In the genomic region with DNA sequence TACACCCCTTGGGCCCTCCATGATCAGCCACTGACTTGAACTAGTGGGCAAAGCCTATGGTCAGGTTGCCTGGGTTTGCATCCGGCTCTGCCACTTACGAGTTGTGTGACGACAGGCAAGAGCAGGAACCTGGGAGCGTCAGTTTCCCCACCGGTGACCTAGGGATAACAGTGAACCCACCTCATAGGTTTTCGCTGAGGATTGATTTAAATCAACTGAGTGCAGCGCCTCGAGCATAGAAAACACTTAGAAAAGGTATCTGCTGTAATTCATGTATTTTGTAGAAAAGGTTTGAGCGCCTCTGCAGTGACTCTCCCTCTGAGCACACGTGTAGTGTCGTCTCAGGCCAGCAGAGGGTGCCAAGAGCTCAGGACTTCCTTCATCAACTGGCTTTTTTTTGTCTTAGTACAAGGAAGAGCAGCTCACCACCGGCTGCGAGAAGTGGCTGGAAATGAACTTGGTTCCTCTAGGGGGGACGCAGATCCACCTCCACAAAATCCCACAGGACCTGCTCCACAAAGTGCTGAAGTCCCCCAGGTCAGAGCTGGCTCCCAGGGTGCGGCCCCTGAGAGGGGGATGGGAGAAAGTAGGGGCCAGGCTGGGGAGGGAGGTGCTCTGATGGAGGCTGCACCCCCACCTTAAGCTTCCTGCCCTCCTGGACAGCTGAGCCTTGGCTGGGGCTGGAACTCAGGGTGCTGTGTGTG, we compare ENCODE assay signal across 1 cellular context.
TF ChIP-seq lines count a peak whose summit lies in the region.

No MANE protein-coding gene starts in this region.

TF ChIP-seq in HepG2, 621 proteins besides CTCF, POLR2A, EP300 and RAD21 (continued from another document):
- TF ChIP-seq, protein P1, sequence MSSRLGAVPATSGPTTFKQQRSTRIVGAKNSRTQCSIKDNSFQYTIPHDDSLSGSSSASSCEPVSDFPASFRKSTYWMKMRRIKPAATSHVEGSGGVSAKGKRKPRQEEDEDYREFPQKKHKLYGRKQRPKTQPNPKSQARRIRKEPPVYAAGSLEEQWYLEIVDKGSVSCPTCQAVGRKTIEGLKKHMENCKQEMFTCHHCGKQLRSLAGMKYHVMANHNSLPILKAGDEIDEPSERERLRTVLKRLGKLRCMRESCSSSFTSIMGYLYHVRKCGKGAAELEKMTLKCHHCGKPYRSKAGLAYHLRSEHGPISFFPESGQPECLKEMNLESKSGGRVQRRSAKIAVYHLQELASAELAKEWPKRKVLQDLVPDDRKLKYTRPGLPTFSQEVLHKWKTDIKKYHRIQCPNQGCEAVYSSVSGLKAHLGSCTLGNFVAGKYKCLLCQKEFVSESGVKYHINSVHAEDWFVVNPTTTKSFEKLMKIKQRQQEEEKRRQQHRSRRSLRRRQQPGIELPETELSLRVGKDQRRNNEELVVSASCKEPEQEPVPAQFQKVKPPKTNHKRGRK (CRISPR knock-in tag; IDR thresholded peaks at IDR 0.05) = no peak
- TF ChIP-seq HNF4A (CRISPR knock-in tag; IDR thresholded peaks at IDR 0.05) (0 out of 2 replicates have a peak, but pooled peaks have one; percentile 20), ETV5 (CRISPR knock-in tag; IDR thresholded peaks at IDR 0.05; ENCODE audit: borderline replicate concordance) (peak; percentile 16; the same call in 1 of the 2 replicates), KLF11 (CRISPR knock-in tag; IDR thresholded peaks at IDR 0.05) (no peak), SMC3 (IDR thresholded peaks at IDR 0.05; ENCODE audit: low read length) (peak; percentile 99)
- TF ChIP-seq, protein P2, sequence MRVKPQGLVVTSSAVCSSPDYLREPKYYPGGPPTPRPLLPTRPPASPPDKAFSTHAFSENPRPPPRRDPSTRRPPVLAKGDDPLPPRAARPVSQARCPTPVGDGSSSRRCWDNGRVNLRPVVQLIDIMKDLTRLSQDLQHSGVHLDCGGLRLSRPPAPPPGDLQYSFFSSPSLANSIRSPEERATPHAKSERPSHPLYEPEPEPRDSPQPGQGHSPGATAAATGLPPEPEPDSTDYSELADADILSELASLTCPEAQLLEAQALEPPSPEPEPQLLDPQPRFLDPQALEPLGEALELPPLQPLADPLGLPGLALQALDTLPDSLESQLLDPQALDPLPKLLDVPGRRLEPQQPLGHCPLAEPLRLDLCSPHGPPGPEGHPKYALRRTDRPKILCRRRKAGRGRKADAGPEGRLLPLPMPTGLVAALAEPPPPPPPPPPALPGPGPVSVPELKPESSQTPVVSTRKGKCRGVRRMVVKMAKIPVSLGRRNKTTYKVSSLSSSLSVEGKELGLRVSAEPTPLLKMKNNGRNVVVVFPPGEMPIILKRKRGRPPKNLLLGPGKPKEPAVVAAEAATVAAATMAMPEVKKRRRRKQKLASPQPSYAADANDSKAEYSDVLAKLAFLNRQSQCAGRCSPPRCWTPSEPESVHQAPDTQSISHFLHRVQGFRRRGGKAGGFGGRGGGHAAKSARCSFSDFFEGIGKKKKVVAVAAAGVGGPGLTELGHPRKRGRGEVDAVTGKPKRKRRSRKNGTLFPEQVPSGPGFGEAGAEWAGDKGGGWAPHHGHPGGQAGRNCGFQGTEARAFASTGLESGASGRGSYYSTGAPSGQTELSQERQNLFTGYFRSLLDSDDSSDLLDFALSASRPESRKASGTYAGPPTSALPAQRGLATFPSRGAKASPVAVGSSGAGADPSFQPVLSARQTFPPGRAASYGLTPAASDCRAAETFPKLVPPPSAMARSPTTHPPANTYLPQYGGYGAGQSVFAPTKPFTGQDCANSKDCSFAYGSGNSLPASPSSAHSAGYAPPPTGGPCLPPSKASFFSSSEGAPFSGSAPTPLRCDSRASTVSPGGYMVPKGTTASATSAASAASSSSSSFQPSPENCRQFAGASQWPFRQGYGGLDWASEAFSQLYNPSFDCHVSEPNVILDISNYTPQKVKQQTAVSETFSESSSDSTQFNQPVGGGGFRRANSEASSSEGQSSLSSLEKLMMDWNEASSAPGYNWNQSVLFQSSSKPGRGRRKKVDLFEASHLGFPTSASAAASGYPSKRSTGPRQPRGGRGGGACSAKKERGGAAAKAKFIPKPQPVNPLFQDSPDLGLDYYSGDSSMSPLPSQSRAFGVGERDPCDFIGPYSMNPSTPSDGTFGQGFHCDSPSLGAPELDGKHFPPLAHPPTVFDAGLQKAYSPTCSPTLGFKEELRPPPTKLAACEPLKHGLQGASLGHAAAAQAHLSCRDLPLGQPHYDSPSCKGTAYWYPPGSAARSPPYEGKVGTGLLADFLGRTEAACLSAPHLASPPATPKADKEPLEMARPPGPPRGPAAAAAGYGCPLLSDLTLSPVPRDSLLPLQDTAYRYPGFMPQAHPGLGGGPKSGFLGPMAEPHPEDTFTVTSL (CRISPR knock-in tag; IDR thresholded peaks at IDR 0.05; ENCODE audit: borderline replicate concordance) = no peak
